Comparison of ENCODE assay signal across 12 cellular contexts in the genomic region with DNA sequence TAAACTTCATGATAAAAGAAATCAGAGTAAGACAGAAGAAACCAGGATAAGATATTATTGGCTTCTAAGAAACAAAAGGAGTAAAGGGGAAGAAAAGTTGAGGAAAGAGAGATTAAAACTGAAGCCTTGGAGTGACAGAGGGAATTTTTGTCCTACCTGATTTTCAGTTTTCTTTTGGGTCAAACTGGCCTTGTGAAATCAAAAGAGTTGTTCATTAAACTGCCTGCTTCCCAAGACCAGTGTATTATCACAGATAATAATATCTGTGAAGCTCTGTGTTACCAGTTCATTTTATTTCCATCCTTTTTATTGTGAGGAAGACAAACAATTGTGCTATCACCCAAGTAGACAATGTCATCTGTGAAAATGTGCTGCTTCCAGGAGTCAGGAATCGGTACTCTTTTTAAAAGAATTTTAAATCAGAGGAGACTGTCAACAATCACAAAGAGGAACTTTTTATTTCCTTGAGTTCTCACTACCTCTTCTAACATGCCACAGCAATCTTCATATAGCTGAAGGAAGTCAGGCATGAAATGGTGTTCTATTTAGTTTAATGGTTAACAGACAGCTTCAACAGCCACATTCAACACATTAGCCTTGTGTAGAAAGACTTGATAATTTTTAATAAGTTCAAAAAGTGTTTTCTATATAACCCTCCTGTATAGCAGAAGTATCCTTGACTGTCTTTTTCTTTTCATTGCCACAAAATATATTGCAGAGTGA.
DNase-seq lines count a peak whose midpoint lies in the region; ATAC-seq and FAIRE-seq lines count a peak whose summit lies in the region.
"Had no signal": no experiment of that assay in that cellular context is flagged by ENCODE, and none has a peak within 500 bp of the region (broad histone marks: within the 10 kb centered on the region; RNA-seq: fewer than 3 reads in every experiment).

No MANE protein-coding gene starts in this region.

- no peak for FAIRE-seq in HTR-8/SVneo (lab: Jason Lieb, UNC)

- DNase-seq in renal cortical epithelial cell (ENCODE audit: low read depth), result peak; percentile 89
- DNase-seq in D341Med (ENCODE audit: low spot score), result no peak
- DNase-seq in HTR-8/SVneo (ENCODE audit: insufficient read length, low spot score), result no peak
- DNase-seq in AG20443 (ENCODE audit: low spot score), result no peak
- DNase-seq: amniotic stem cell, colonic mucosa, MV-4-11, nucleus accumbens had no signal

- ATAC-seq in GM19324 (IDR thresholded peaks at IDR 0.05; ENCODE audit: low FRiP score, unreplicated experiment) (peak; percentile 81), HG02678 (IDR thresholded peaks at IDR 0.05; ENCODE audit: unreplicated experiment) (peak; percentile 83), HG03432 (IDR thresholded peaks at IDR 0.05; ENCODE audit: unreplicated experiment) (peak; percentile 74)
- ATAC-seq: HCT116 had no signal
